ENCODE assay signal across 1 cellular context in the genomic region with DNA sequence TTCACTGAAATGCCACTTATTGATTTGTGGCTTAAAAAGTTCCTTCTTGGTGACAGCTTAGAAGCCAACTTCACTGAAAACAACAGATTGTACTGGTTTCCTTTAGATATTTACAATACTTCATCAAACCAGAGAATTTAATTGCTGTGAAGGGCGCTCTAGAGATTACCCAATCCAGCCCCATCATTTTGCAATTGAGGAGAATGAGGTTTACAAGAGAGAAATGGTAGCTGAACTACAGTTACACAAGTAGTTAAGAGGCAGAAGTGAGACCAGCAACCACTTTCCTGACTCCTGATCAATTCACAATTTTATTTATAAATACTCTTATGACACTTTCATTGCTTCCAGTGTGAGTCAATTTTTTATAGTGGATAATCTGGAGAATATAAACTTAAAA.
TF ChIP-seq lines count a peak whose summit lies in the region.

No MANE protein-coding gene starts in this region.

TF ChIP-seq in SK-N-SH, 30 proteins besides CTCF, POLR2A, EP300 and RAD21 (continued from another document):
- TF ChIP-seq ELF1 (IDR thresholded peaks at IDR 0.05): no peak
- no peak for TF ChIP-seq TEAD4 (IDR thresholded peaks at IDR 0.05; ENCODE audit: borderline replicate concordance, insufficient read depth)
- TF ChIP-seq TAF1 (IDR thresholded peaks at IDR 0.05; ENCODE audit: borderline replicate concordance, low read depth, low read length): no peak
- no peak for TF ChIP-seq CHD2 (IDR thresholded peaks at IDR 0.05; ENCODE audit: low read length, partially characterized antibody)
- no peak for TF ChIP-seq USF1 (IDR thresholded peaks at IDR 0.05; ENCODE audit: borderline replicate concordance, low read depth)
- TF ChIP-seq, protein P1, sequence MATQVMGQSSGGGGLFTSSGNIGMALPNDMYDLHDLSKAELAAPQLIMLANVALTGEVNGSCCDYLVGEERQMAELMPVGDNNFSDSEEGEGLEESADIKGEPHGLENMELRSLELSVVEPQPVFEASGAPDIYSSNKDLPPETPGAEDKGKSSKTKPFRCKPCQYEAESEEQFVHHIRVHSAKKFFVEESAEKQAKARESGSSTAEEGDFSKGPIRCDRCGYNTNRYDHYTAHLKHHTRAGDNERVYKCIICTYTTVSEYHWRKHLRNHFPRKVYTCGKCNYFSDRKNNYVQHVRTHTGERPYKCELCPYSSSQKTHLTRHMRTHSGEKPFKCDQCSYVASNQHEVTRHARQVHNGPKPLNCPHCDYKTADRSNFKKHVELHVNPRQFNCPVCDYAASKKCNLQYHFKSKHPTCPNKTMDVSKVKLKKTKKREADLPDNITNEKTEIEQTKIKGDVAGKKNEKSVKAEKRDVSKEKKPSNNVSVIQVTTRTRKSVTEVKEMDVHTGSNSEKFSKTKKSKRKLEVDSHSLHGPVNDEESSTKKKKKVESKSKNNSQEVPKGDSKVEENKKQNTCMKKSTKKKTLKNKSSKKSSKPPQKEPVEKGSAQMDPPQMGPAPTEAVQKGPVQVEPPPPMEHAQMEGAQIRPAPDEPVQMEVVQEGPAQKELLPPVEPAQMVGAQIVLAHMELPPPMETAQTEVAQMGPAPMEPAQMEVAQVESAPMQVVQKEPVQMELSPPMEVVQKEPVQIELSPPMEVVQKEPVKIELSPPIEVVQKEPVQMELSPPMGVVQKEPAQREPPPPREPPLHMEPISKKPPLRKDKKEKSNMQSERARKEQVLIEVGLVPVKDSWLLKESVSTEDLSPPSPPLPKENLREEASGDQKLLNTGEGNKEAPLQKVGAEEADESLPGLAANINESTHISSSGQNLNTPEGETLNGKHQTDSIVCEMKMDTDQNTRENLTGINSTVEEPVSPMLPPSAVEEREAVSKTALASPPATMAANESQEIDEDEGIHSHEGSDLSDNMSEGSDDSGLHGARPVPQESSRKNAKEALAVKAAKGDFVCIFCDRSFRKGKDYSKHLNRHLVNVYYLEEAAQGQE (IDR thresholded peaks at IDR 0.05; ENCODE audit: low read depth, low read length): no peak
- TF ChIP-seq FOSL2 (IDR thresholded peaks at IDR 0.05; ENCODE audit: borderline replicate concordance, low read depth): no peak
- no peak for TF ChIP-seq SIN3A (IDR thresholded peaks at IDR 0.05; ENCODE audit: borderline replicate concordance, low read depth, low read length)
- TF ChIP-seq NFIC (IDR thresholded peaks at IDR 0.05; ENCODE audit: borderline replicate concordance): no peak
